ENCODE assay signal across 17 cellular contexts in the genomic region with DNA sequence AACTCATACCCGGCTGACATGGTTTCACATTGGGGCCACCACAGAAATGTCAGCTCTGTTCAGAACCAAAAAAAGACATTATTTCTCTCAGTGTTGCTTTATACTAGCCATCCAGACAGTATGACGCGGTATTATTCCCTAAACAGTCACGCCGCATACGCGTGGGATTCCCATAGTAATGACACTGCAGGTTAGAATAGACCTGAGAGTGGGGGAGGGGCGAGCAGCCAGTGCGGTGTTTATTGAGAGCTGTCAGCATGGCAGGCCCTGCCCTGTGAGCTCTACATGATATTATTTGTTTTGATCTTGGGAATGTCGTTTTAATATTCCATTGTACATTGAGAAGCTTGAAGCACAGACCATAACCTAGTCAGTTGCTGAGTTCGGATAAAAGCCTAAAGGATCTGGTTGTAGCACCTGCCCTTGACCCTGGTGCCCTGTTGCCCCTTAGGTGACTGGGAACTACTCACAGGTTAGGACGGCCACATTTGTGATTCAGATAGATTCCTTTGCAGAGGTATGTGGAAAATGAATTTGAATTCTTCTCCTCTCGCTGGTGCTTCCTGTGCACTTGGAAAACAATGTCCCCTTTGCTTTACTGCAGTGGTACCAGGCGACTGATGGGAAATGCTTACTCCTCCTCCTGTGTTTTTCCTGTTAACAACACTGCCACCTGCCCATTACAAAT.
"Had no signal": no experiment of that assay in that cellular context is flagged by ENCODE, and none has a peak within 500 bp of the region (broad histone marks: within the 10 kb centered on the region; RNA-seq: fewer than 3 reads in every experiment).

No MANE protein-coding gene starts in this region.

- H3K27ac Mint-ChIP-seq: activated CD8-positive, alpha-beta T cell treated with anti-CD3 and anti-CD28 coated beads for 36 hours; immature natural killer cell; natural killer cell treated with Interleukin-12 subunit alpha and Interleukin-12 subunit beta and Interleukin-15 and Interleukin-18, amount 100 ng/mL, for 72 hours had no signal

- DNase-seq: activated CD4-positive, alpha-beta T cell treated with anti-CD3 and anti-CD28 coated beads for 4 hours; activated CD8-positive, alpha-beta memory T cell treated with anti-CD3 and anti-CD28 coated beads, Interleukin-2, amount 50 U/mL, for 4 hours; activated CD8-positive, alpha-beta T cell treated with anti-CD3 and anti-CD28 coated beads for 36 hours; effector memory CD4-positive, alpha-beta T cell; hippocampal formation; immature natural killer cell; left cardiac atrium; sigmoid colon; stimulated activated CD4-positive, alpha-beta T cell treated with anti-CD3 and anti-CD28 coated beads, Interleukin-12 subunit alpha, Interleukin-12 subunit beta, amount 100 ng/mL, for 4 hours; stimulated activated naive CD4-positive, alpha-beta T cell; substantia nigra; T-helper 1 cell; WERI-Rb-1 had no signal

- H3K4me3 Mint-ChIP-seq: activated CD8-positive, alpha-beta T cell treated with anti-CD3 and anti-CD28 coated beads for 36 hours; immature natural killer cell; natural killer cell treated with Interleukin-12 subunit alpha and Interleukin-12 subunit beta and Interleukin-15 and Interleukin-18, amount 100 ng/mL, for 72 hours had no signal

- H3K27ac ChIP-seq: ascending aorta, coronary artery, WERI-Rb-1 had no signal

- H3K4me3 ChIP-seq: ascending aorta, coronary artery, lung, sigmoid colon had no signal

- H3K9me3 ChIP-seq: ascending aorta, sigmoid colon had no signal

- H3K27me3 ChIP-seq: ascending aorta, sigmoid colon had no signal

- H3K27me3 Mint-ChIP-seq: activated CD8-positive, alpha-beta T cell treated with anti-CD3 and anti-CD28 coated beads for 36 hours; natural killer cell treated with Interleukin-12 subunit alpha and Interleukin-12 subunit beta and Interleukin-15 and Interleukin-18, amount 100 ng/mL, for 72 hours had no signal

- ATAC-seq: activated CD8-positive, alpha-beta T cell treated with anti-CD3 and anti-CD28 coated beads for 36 hours; natural killer cell treated with Interleukin-12 subunit alpha and Interleukin-12 subunit beta and Interleukin-15 and Interleukin-18, amount 100 ng/mL, for 72 hours had no signal

- H3K36me3 Mint-ChIP-seq: immature natural killer cell; natural killer cell treated with Interleukin-12 subunit alpha and Interleukin-12 subunit beta and Interleukin-15 and Interleukin-18, amount 100 ng/mL, for 72 hours had no signal

- H3K4me1 ChIP-seq: ascending aorta had no signal

- H3K36me3 ChIP-seq: ascending aorta, sigmoid colon, WERI-Rb-1 had no signal

- H3K4me1 Mint-ChIP-seq: immature natural killer cell had no signal
